ENCODE assay signal across 8 cellular contexts in genomic region chr14:92121207-92121669, GRCh38. TPM values are rescaled to one million over a fixed set of nuclear protein-coding genes. Genes with fewer than 3 reads are reported as not detected.
DNase-seq lines count a peak whose midpoint lies in the region; ATAC-seq lines count a peak whose summit lies in the region.

No MANE protein-coding gene starts in this region.

- peak overlapping the region; percentile 93 for H3K14ac ChIP-seq in trophoblast cell (ENCODE audit: low read length)

- no peaks in the 10 kb centered on the region for H3K27me3 ChIP-seq in BLaER1 treated with 17β-estradiol and CSF1 and Interleukin-3, amounts not matched to agents 10 nM and 100 nM
- H3K27me3 ChIP-seq in trophoblast cell (ENCODE audit: insufficient read depth, low read length) = no peaks in the 10 kb centered on the region

- peak; percentile 4 for ATAC-seq in GM18868 (IDR thresholded peaks at IDR 0.05; ENCODE audit: unreplicated experiment)
- ATAC-seq in HG03442 (IDR thresholded peaks at IDR 0.05; ENCODE audit: unreplicated experiment) = peak; percentile 2
- ATAC-seq in activated CD8-positive, alpha-beta T cell treated with anti-CD3 and anti-CD28 coated beads, Interleukin-2, amount 10 ng/mL, durations not matched to agents 7 days and 5 days = peak; percentile 32

- H3K4ac ChIP-seq in trophoblast cell (ENCODE audit: low read depth, low read length) = peak overlapping the region; percentile 72

- H3K9ac ChIP-seq in BLaER1 treated with 17β-estradiol and CSF1 and Interleukin-3, amounts not matched to agents 10 nM and 100 nM = peak overlapping the region; percentile 95 to 100 (median 99)
- peak overlapping the region; percentile 88 for H3K9ac ChIP-seq in trophoblast cell (ENCODE audit: low read length)

- H2AFZ ChIP-seq in trophoblast cell (ENCODE audit: insufficient read depth, low read length, poor library complexity) = peak overlapping the region; percentile 96

- H4K91ac ChIP-seq in trophoblast cell (ENCODE audit: low read depth, low read length) = peak overlapping the region; percentile 98

- H3K9me3 Mint-ChIP-seq in activated CD8-positive, alpha-beta T cell treated with anti-CD3 and anti-CD28 coated beads, Interleukin-2, amount 10 ng/mL, durations not matched to agents 7 days and 5 days (ENCODE audit: insufficient read depth) = no peaks in the 10 kb centered on the region

- H3K27ac ChIP-seq in BLaER1 treated with 17β-estradiol and CSF1 and Interleukin-3, amounts not matched to agents 10 nM and 100 nM = peak overlapping the region; percentile 96 to 100 (median 99)
- H3K27ac ChIP-seq in trophoblast cell (ENCODE audit: low read depth, low read length) = peak overlapping the region; percentile 20

- peaks cover 46% of the 10 kb centered on the region for H3K36me3 Mint-ChIP-seq in activated CD8-positive, alpha-beta T cell treated with anti-CD3 and anti-CD28 coated beads, Interleukin-2, amount 10 ng/mL, durations not matched to agents 7 days and 5 days (ENCODE audit: low read depth)

- DNase-seq in activated CD8-positive, alpha-beta T cell treated with anti-CD3 and anti-CD28 coated beads, Interleukin-2, amount 10 ng/mL, durations not matched to agents 7 days and 5 days = peak; percentile 50
- DNase-seq in germinal center (ENCODE audit: low spot score) = peak; percentile 52
- peak; percentile 30 to 56 for DNase-seq in trophoblast cell
- no peak for DNase-seq in islet precursor cell
- no peak for DNase-seq in GDM1 (lab: John Stamatoyannopoulos, UW)

- H3K4me3 ChIP-seq in BLaER1 treated with 17β-estradiol and CSF1 and Interleukin-3, amounts not matched to agents 10 nM and 100 nM = peak overlapping the region; percentile 78 to 96 (median 84)
- peak overlapping the region; percentile 99 for H3K4me3 ChIP-seq in trophoblast cell (ENCODE audit: low read depth, low read length)

- H3K4me1 Mint-ChIP-seq in activated CD8-positive, alpha-beta T cell treated with anti-CD3 and anti-CD28 coated beads, Interleukin-2, amount 10 ng/mL, durations not matched to agents 7 days and 5 days (ENCODE audit: low read depth) = peaks cover 43% of the 10 kb centered on the region

- H4K20me1 ChIP-seq in BLaER1 treated with 17β-estradiol and CSF1 and Interleukin-3, amounts not matched to agents 10 nM and 100 nM = peaks cover 0 to 31% (median 0%) of the 10 kb centered on the region in 11 experiments; a peak in 5 of 22 replicates

- peaks cover 28 to 66% (median 47%) of the 10 kb centered on the region in 11 experiments; a peak in 21 of 22 replicates for H3K36me3 ChIP-seq in BLaER1 treated with 17β-estradiol and CSF1 and Interleukin-3, amounts not matched to agents 10 nM and 100 nM
- H3K36me3 ChIP-seq in trophoblast cell (ENCODE audit: control insufficient read depth in 1 of 2, insufficient read depth in 2 of 2, low read length in 2 of 2) = peaks cover 1 to 8% of the 10 kb centered on the region in 2 experiments

- CTCF ChIA-PET in activated CD8-positive, alpha-beta T cell treated with anti-CD3 and anti-CD28 coated beads, Interleukin-2, amount 10 ng/mL, durations not matched to agents 7 days and 5 days (lab: Charles Lee) = interaction anchor here (0.8 to 13.4 kb wide), 8 partner anchors 11 to 540 kb away, joined by 3 to 213 read pairs (median 4); partner anchors contain the start of gene ATXN3

- H2BK120ac ChIP-seq in trophoblast cell (ENCODE audit: insufficient read depth, low read length, poor library complexity) = peak overlapping the region; percentile 81

- H3K27me3 Mint-ChIP-seq in activated CD8-positive, alpha-beta T cell treated with anti-CD3 and anti-CD28 coated beads, Interleukin-2, amount 10 ng/mL, durations not matched to agents 7 days and 5 days (ENCODE audit: low read depth) = no peaks in the 10 kb centered on the region

- H3K9me3 ChIP-seq in BLaER1 treated with 17β-estradiol and CSF1 and Interleukin-3, amounts not matched to agents 10 nM and 100 nM (replicated peaks in 1 of 11) = no peaks in the 10 kb centered on the region
- no peaks in the 10 kb centered on the region for H3K9me3 ChIP-seq in trophoblast cell (ENCODE audit: insufficient read depth, low read depth, low read length)

- peak overlapping the region; percentile 74 to 96 (median 90) for H3K4me2 ChIP-seq in BLaER1 treated with 17β-estradiol and CSF1 and Interleukin-3, amounts not matched to agents 10 nM and 100 nM
- H3K4me2 ChIP-seq in trophoblast cell (ENCODE audit: low read length) = peak overlapping the region; percentile 63

- H4K8ac ChIP-seq in trophoblast cell (ENCODE audit: low read depth, low read length) = peak overlapping the region; percentile 97

- H3K18ac ChIP-seq in trophoblast cell (ENCODE audit: low read length) = peak overlapping the region; percentile 98

- no CpG with 5 or more reads among the region's 36 CpGs for WGBS in trophoblast cell (ENCODE audit: extremely low coverage, insufficient coverage, insufficient read length)

- H4K12ac ChIP-seq in trophoblast cell (ENCODE audit: low read depth, low read length) = peak overlapping the region; percentile 98

- peak overlapping the region; percentile 66 for H2AK5ac ChIP-seq in trophoblast cell (ENCODE audit: low read length)

- POLR2A ChIA-PET in activated CD8-positive, alpha-beta T cell treated with anti-CD3 and anti-CD28 coated beads, Interleukin-2, amount 10 ng/mL, durations not matched to agents 7 days and 5 days (lab: Charles Lee) = interaction anchor here (0.6 to 3.6 kb wide), 14 partner anchors 10 to 618 kb away, joined by 3 to 31 read pairs (median 4); partner anchors contain the start of genes ATXN3 and TRIP11

- H2BK12ac ChIP-seq in trophoblast cell (ENCODE audit: low read length) = no peak overlapping the region

- no peak overlapping the region for H3K23ac ChIP-seq in trophoblast cell (ENCODE audit: low read length)

- peaks cover 21% of the 10 kb centered on the region for H3K79me2 ChIP-seq in trophoblast cell (ENCODE audit: control insufficient read depth, insufficient read depth, low read length, poor library complexity)

- H3K4me1 ChIP-seq in BLaER1 treated with 17β-estradiol and CSF1 and Interleukin-3, amounts not matched to agents 10 nM and 100 nM = peaks cover 31 to 73% (median 50%) of the 10 kb centered on the region in 10 experiments
- H3K4me1 ChIP-seq in trophoblast cell (ENCODE audit: control insufficient read depth in 1 of 2, insufficient read depth in 2 of 2, low read length in 2 of 2) = peaks cover 7 to 12% of the 10 kb centered on the region in 2 experiments

- H2BK5ac ChIP-seq in trophoblast cell (ENCODE audit: low read depth, low read length, poor library complexity) = peak overlapping the region; percentile 98

- H3K4me3 Mint-ChIP-seq in activated CD8-positive, alpha-beta T cell treated with anti-CD3 and anti-CD28 coated beads, Interleukin-2, amount 10 ng/mL, durations not matched to agents 7 days and 5 days = peak overlapping the region; percentile 97

- peak overlapping the region; percentile 100 for H3K27ac Mint-ChIP-seq in activated CD8-positive, alpha-beta T cell treated with anti-CD3 and anti-CD28 coated beads, Interleukin-2, amount 10 ng/mL, durations not matched to agents 7 days and 5 days

- peaks cover 13% of the 10 kb centered on the region for H3K79me1 ChIP-seq in trophoblast cell (ENCODE audit: low read length)

RNA-seq across cellular contexts. Expression of gene NDUFB1, which starts 0.3 kb away (rescaled TPM):
- 100 to 1,000 TPM; 127 to 130 TPM for total RNA-seq in activated CD8-positive, alpha-beta T cell treated with anti-CD3 and anti-CD28 coated beads, Interleukin-2, amount 10 ng/mL, durations not matched to agents 7 days and 5 days
- polyA plus RNA-seq in trophoblast cell (2013) = 449 and 484 TPM in 2 replicates

RNA-seq across cellular contexts. Expression of gene CPSF2, which starts 0.5 kb away (rescaled TPM):
- 10 to 100 TPM; 63.7 to 85.4 TPM for total RNA-seq in activated CD8-positive, alpha-beta T cell treated with anti-CD3 and anti-CD28 coated beads, Interleukin-2, amount 10 ng/mL, durations not matched to agents 7 days and 5 days
- polyA plus RNA-seq in trophoblast cell (2013) = 29.9 and 33.8 TPM in 2 replicates

RNA-seq across cellular contexts. Expression of gene ATXN3, which starts 14.9 kb away (rescaled TPM):
- total RNA-seq in activated CD8-positive, alpha-beta T cell treated with anti-CD3 and anti-CD28 coated beads, Interleukin-2, amount 10 ng/mL, durations not matched to agents 7 days and 5 days = 10 to 100 TPM; 25.8 to 26.0 TPM
- polyA plus RNA-seq in trophoblast cell (2013) = 15.8 and 16.2 TPM in 2 replicates

Comparison
In these comparisons a context has a peak if more than half of its experiments do, and no peak if none do; other contexts are left out.
1. DNase-seq: peak in activated CD8-positive, alpha-beta T cell treated with anti-CD3 and anti-CD28 coated beads, Interleukin-2, amount 10 ng/mL, durations not matched to agents 7 days and 5 days (single experiment), germinal center (single experiment) and trophoblast cell (2 of 2); none in islet precursor cell (single experiment) and GDM1 (single experiment).
2. Peak in every context shown above with its lines, with median percentiles within 50 percentile points of each other: ATAC-seq.